Comparison of ENCODE assay signal across 14 cellular contexts in the genomic region with DNA sequence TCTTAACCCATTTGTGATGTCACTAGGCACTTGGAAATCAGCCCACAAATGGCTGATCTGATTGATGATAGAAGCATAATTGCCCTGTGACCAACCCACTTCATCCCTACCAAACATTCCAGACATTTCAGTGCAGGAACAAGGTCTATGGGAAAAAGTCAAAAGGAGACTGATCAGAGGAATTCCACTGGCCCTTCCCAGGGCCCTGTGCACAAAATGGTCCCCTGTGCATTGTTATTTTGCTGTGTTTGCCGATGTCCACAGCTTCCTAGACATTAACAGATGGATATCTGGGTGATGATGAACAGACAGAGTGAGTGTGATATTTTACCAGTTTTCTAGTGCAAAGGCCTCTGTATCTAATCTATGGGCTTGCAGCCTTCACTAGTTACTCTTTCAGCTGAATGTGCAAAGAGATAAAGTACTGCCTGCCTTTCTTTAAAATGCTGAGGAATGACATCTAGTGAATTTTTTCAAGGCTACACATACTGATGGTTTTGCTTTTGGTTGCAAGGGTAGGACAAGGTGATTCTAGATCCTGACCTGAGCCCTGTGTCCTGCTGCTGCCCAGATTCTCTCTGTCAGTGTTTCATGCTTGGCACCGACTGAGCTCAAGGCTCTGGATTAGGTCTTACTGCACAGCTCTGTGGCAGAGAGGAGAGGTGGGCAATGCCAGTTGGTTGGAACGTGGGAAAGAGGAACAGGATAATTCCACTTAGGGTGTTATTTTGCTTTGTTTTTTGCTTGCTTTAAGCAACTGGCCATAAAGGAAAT. TPM values are rescaled to one million over a fixed set of nuclear protein-coding genes. Genes with fewer than 3 reads are reported as not detected.
DNase-seq lines count a peak whose midpoint lies in the region; ATAC-seq and TF ChIP-seq lines count a peak whose summit lies in the region.
"Had no signal": no experiment of that assay in that cellular context is flagged by ENCODE, and none has a peak within 500 bp of the region (broad histone marks: within the 10 kb centered on the region; RNA-seq: fewer than 3 reads in every experiment).

No MANE protein-coding gene starts in this region.

- H4K8ac ChIP-seq in H9 (replicated peaks; ENCODE audit: insufficient read length, low read depth, low read length) = no peak overlapping the region

- H2BK5ac ChIP-seq in H9 (ENCODE audit: insufficient read length, low read length) = no peak overlapping the region

- intact Hi-C loops in right cardiac atrium (cut with DNase I) = no loop called here
- intact Hi-C loops in sigmoid colon (cut with DNase I) = loop anchor here (2.0 kb wide), 1 partner anchor 56 kb away; the partner anchor contains the start of gene CALD1

- H4K91ac ChIP-seq in H9 (ENCODE audit: insufficient read length, low read depth, low read length) = no peak overlapping the region

- no peak overlapping the region for H3K23ac ChIP-seq in H9 (ENCODE audit: insufficient read length, low read depth, low read length)

- no peaks in the 10 kb centered on the region for H3K36me3 ChIP-seq in sigmoid colon

- no peak for TF ChIP-seq EP300 in sigmoid colon (IDR thresholded peaks at IDR 0.05)

- H3K18ac ChIP-seq in H9 (ENCODE audit: insufficient read length, low read depth, low read length) = no peak overlapping the region

- no peak overlapping the region for H2BK12ac ChIP-seq in H9 (ENCODE audit: insufficient read length, low read depth, low read length)

- H2AK5ac ChIP-seq in H9 (ENCODE audit: insufficient read length, low read length) = no peak overlapping the region

- H3K4ac ChIP-seq in H9 (ENCODE audit: low read depth, low read length) = no peak overlapping the region

- H2BK120ac ChIP-seq in H9 (ENCODE audit: low read depth, low read length, poor library complexity, severe bottlenecking) = no peak overlapping the region

- no peak overlapping the region for H2AFZ ChIP-seq in H9 (ENCODE audit: low read length)

- H3K4me3 ChIP-seq in right cardiac atrium (ENCODE audit: low read length) (no peak overlapping the region), sigmoid colon (no peak overlapping the region)
- H3K4me3 ChIP-seq: body of pancreas had no signal

- H3K27me3 ChIP-seq in H9 (ENCODE audit: insufficient read depth, low read length) = no peaks in the 10 kb centered on the region
- no peaks in the 10 kb centered on the region for H3K27me3 ChIP-seq in right cardiac atrium (ENCODE audit: control insufficient read depth, insufficient read depth)
- no peaks in the 10 kb centered on the region for H3K27me3 ChIP-seq in sigmoid colon
- H3K27me3 ChIP-seq: body of pancreas had no signal

- H3K9ac ChIP-seq in H9 (ENCODE audit: extremely low read depth, insufficient read length, low read length) = no peak overlapping the region

- H3K36me3 Mint-ChIP-seq in H9 (ENCODE audit: insufficient read depth in 1 of 3, low read depth in 3 of 3) = no peaks in the 10 kb centered on the region; a peak in 1 of 7 replicates
- peaks cover 28% of the 10 kb centered on the region for H3K36me3 Mint-ChIP-seq in chondrocyte (ENCODE audit: low read depth)
- H3K36me3 Mint-ChIP-seq: CD4-positive, CD25-positive, alpha-beta regulatory T cell had no signal

- H3T11ph ChIP-seq in H9 (ENCODE audit: low read length) = no peak overlapping the region

- no peaks in the 10 kb centered on the region for H3K9me3 ChIP-seq in H9 (ENCODE audit: control insufficient read depth, low read depth, low read length)
- H3K9me3 ChIP-seq in right cardiac atrium (ENCODE audit: control insufficient read depth, low read length) = no peaks in the 10 kb centered on the region
- H3K9me3 ChIP-seq in sigmoid colon = no peaks in the 10 kb centered on the region
- H3K9me3 ChIP-seq: body of pancreas had no signal

- DNase-seq in H9 (no peak), chondrocyte (ENCODE audit: low spot score) (no peak), right cardiac atrium (peak in 1 of 3 donors; percentile 38), sigmoid colon (peak; percentile 81), NCI-H2081 (lab: John Stamatoyannopoulos, UW) (no peak), NOMO-1 (lab: John Stamatoyannopoulos, UW; ENCODE audit: unreplicated experiment in 2 of 2) (no peak), NCI-H1930 (lab: John Stamatoyannopoulos, UW) (no peak)
- DNase-seq in activated CD8-positive, alpha-beta memory T cell treated with anti-CD3 and anti-CD28 coated beads, Interleukin-2, amount 50 U/mL, for 48 hours = no peak
- DNase-seq: CD4-positive, CD25-positive, alpha-beta regulatory T cell; NCI-H1092; stimulated activated CD4-positive, alpha-beta T cell treated with anti-CD3 and anti-CD28 coated beads, Interleukin-15, amount 100 ng/mL, for 24 hours; T-helper 2 cell had no signal

- no peaks in the 10 kb centered on the region for H4K20me1 ChIP-seq in H9 (ENCODE audit: control insufficient read depth, insufficient read depth, insufficient read length)

- H3K4me1 ChIP-seq in H9 (ENCODE audit: insufficient read depth, low read length) (no peaks in the 10 kb centered on the region), right cardiac atrium (ENCODE audit: control insufficient read depth, insufficient read depth, low read length) (peaks cover 2% of the 10 kb centered on the region), sigmoid colon (peaks cover 0 to 96% (median 77%) of the 10 kb centered on the region in 4 donors)
- H3K4me1 ChIP-seq: body of pancreas had no signal

- H3K4me3 Mint-ChIP-seq in H9 (no peak overlapping the region), chondrocyte (ENCODE audit: unreplicated experiment) (no peak overlapping the region)
- H3K4me3 Mint-ChIP-seq: CD4-positive, CD25-positive, alpha-beta regulatory T cell had no signal

- H3K4me1 Mint-ChIP-seq in H9 (no peaks in the 10 kb centered on the region), chondrocyte (ENCODE audit: low read depth) (peaks cover 96% of the 10 kb centered on the region)
- H3K4me1 Mint-ChIP-seq: CD4-positive, CD25-positive, alpha-beta regulatory T cell had no signal

- no peak overlapping the region for H3K14ac ChIP-seq in H9 (ENCODE audit: insufficient read depth, low read length)

- no peak overlapping the region for H4K5ac ChIP-seq in H9 (ENCODE audit: insufficient read length, low read depth, low read length)

- H2BK20ac ChIP-seq in H9 (ENCODE audit: low read depth, low read length, poor library complexity, severe bottlenecking) = no peak overlapping the region

- no peak overlapping the region for H3K56ac ChIP-seq in H9 (ENCODE audit: insufficient read length, low read depth, low read length)

- no peak overlapping the region for H2BK15ac ChIP-seq in H9 (ENCODE audit: low read depth, low read length)

- H3K23me2 ChIP-seq in H9 (ENCODE audit: insufficient read length, low read depth, low read length, poor library complexity, severe bottlenecking) = no peaks in the 10 kb centered on the region

- H3K27me3 Mint-ChIP-seq in H9 (ENCODE audit: low read depth) (no peaks in the 10 kb centered on the region), chondrocyte (ENCODE audit: low read depth) (no peaks in the 10 kb centered on the region)

- H3K4me2 ChIP-seq in H9 (ENCODE audit: insufficient read depth, insufficient read length, low read length) = no peak overlapping the region

- WGBS in H9 (ENCODE audit: extremely low coverage, insufficient read length, low lambda C conversion rate) = no CpG with 5 or more reads among the region's 3 CpGs
- WGBS in right cardiac atrium = 33% methylated on average over 3 of the region's 3 CpGs
- 31 to 58% methylated on average over 3 of the region's 3 CpGs for WGBS in sigmoid colon, 2 donors

- ATAC-seq in right cardiac atrium = peak; percentile 44 to 64
- ATAC-seq: body of pancreas had no signal

- no peaks in the 10 kb centered on the region for H3K9me3 Mint-ChIP-seq in H9
- no peaks in the 10 kb centered on the region for H3K9me3 Mint-ChIP-seq in chondrocyte (ENCODE audit: low read depth)
- H3K9me3 Mint-ChIP-seq: CD4-positive, CD25-positive, alpha-beta regulatory T cell had no signal

- no peaks in the 10 kb centered on the region; the same call in 1 of the 2 replicates for H3K79me2 ChIP-seq in H9 (ENCODE audit: insufficient read depth, low read length)

- H3K27ac Mint-ChIP-seq in H9 (peak overlapping the region in 2 of 3 experiments; percentile 15 to 80; a peak in 4 of 7 replicates), chondrocyte (ENCODE audit: unreplicated experiment) (peak overlapping the region; percentile 94)
- H3K27ac Mint-ChIP-seq: CD4-positive, CD25-positive, alpha-beta regulatory T cell had no signal

- H3K79me1 ChIP-seq in H9 (ENCODE audit: insufficient read depth, low read depth, low read length, poor library complexity, severe bottlenecking) = no peaks in the 10 kb centered on the region

- TF ChIP-seq POLR2A in sigmoid colon (IDR thresholded peaks at IDR 0.05) = no peak

- H3K27ac ChIP-seq in H9 (ENCODE audit: insufficient read length, low read depth, low read length) (no peak overlapping the region), right cardiac atrium (ENCODE audit: low read length) (peak overlapping the region; percentile 86), sigmoid colon (peak overlapping the region; percentile 80 to 94 (median 83))
- H3K27ac ChIP-seq: HL-60 had no signal

- TF ChIP-seq CTCF in H9 (conservative IDR thresholded peaks at IDR 0.05) = no peak
- TF ChIP-seq CTCF in chondrocyte (IDR thresholded peaks at IDR 0.05) = no peak
- no peak for TF ChIP-seq CTCF in sigmoid colon (IDR thresholded peaks at IDR 0.05)

RNA-seq across cellular contexts. Expression of gene CALD1, which starts 55.4 kb away (rescaled TPM):
- total RNA-seq in H9 (2021) = 107 and 118 TPM in 2 replicates
- total RNA-seq in chondrocyte = 1,623 to 1,979 TPM (median 1,941 TPM) in 3 replicates
- total RNA-seq in right cardiac atrium = 100 to 1,000 TPM; 127 to 214 (median 137) TPM
- polyA plus RNA-seq in right cardiac atrium = 93.9 TPM
- 1,000 to 10,000 TPM; 1,069 to 2,150 (median 1,500) TPM for total RNA-seq in sigmoid colon
- polyA plus RNA-seq in sigmoid colon = 100 to 1,000 TPM in 1 of 3 donors, 10 to 100 TPM in 2; 34.7 to 125 (median 79.3) TPM
